ENCODE assay signal across 26 cellular contexts in the genomic region with DNA sequence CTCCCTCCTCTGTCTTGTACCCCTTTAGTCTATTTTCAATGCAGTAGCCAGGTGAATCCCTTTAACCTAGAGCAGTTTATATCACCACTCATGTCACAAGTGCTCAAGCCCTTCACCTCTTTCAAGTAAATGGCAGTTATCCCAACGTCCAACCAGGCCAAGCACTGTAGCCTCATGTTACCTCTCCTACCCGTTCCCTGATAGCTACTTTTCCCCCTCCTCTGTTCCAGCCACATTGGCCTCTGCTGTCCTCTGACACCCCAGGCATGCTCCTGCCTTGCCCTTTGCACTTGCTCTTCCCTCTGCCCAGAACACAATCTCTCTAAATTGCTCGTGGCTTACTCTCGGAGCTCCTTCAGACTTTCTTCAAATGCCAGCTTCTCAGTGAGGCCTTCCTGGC.
"Had no signal": no experiment of that assay in that cellular context is flagged by ENCODE, and none has a peak within 500 bp of the region (broad histone marks: within the 10 kb centered on the region; RNA-seq: fewer than 3 reads in every experiment).

No MANE protein-coding gene starts in this region.

- DNase-seq: activated CD4-positive, alpha-beta memory T cell treated with anti-CD3 and anti-CD28 coated beads for 36 hours; activated CD4-positive, alpha-beta T cell treated with anti-CD3 and anti-CD28 coated beads, Interleukin-2, amount 10 ng/mL, durations not matched to agents 24 days and 14 days; activated CD4-positive, CD25-positive, alpha-beta regulatory T cell treated with anti-CD3 and anti-CD28 coated beads, Interleukin-2, amount 50 U/mL, for 72 hours; activated CD8-positive, alpha-beta memory T cell treated with anti-CD3 and anti-CD28 coated beads, Interleukin-2, amount 50 U/mL, for 4 hours; activated effector memory CD4-positive, alpha-beta T cell treated with anti-CD3 and anti-CD28 coated beads, Interleukin-2, amount 50 U/mL, for 16 hours; activated naive CD4-positive, alpha-beta T cell treated with anti-CD3 and anti-CD28 coated beads for 36 hours; activated naive CD8-positive, alpha-beta T cell treated with anti-CD3 and anti-CD28 coated beads for 36 hours; activated T-cell treated with anti-CD3 and anti-CD28 coated beads, Interleukin-2, amount 50 U/mL, for 1 hour; adrenal gland; aorta; body of pancreas; cerebellar nuclear complex; colonic mucosa; dorsolateral prefrontal cortex; effector memory CD4-positive, alpha-beta T cell; kidney glomerular epithelial cell; mammary epithelial cell; nephron progenitor cell; ovary; stimulated activated CD4-positive, alpha-beta T cell treated with anti-CD3 and anti-CD28 coated beads, Interleukin-4, amount 100 ng/mL, for 1 hour; T-helper 2 cell; thyroid gland had no signal

- H3K36me3 ChIP-seq: adrenal gland, colonic mucosa, neutrophil, ovary, prostate gland, thyroid gland had no signal

- H3K4me1 Mint-ChIP-seq: activated CD4-positive, alpha-beta T cell treated with anti-CD3 and anti-CD28 coated beads, Interleukin-2, amount 10 ng/mL, durations not matched to agents 24 days and 14 days; activated naive CD8-positive, alpha-beta T cell treated with anti-CD3 and anti-CD28 coated beads for 36 hours; nephron progenitor cell had no signal

- H3K36me3 Mint-ChIP-seq: activated CD4-positive, alpha-beta memory T cell treated with anti-CD3 and anti-CD28 coated beads for 36 hours; activated naive CD8-positive, alpha-beta T cell treated with anti-CD3 and anti-CD28 coated beads for 36 hours had no signal

- H3K9me3 Mint-ChIP-seq: activated CD4-positive, alpha-beta memory T cell treated with anti-CD3 and anti-CD28 coated beads for 36 hours; activated CD4-positive, alpha-beta T cell treated with anti-CD3 and anti-CD28 coated beads, Interleukin-2, amount 10 ng/mL, durations not matched to agents 24 days and 14 days; activated naive CD4-positive, alpha-beta T cell treated with anti-CD3 and anti-CD28 coated beads for 36 hours; activated naive CD8-positive, alpha-beta T cell treated with anti-CD3 and anti-CD28 coated beads for 36 hours; activated T-helper 1 cell treated with anti-CD3 and anti-CD28 coated beads, Interleukin-12 subunit alpha, Interleukin-12 subunit beta, Interleukin-2, Interleukin-4 antibody, amounts not matched to agents 30 ng/mL and 10 ng/mL and 1 ng/mL, durations not matched to agents 14 hours and 24 hours and 36 hours; nephron progenitor cell; stimulated activated naive CD8-positive, alpha-beta T cell treated with anti-CD3 and anti-CD28 coated beads, Interleukin-15, Interleukin-2, amounts not matched to agents 100 ng/mL and 50 ng/mL, for 24 hours had no signal

- H3K27ac Mint-ChIP-seq: activated CD4-positive, alpha-beta memory T cell treated with anti-CD3 and anti-CD28 coated beads for 36 hours; activated CD4-positive, alpha-beta T cell treated with anti-CD3 and anti-CD28 coated beads, Interleukin-2, amount 10 ng/mL, durations not matched to agents 24 days and 14 days; activated naive CD4-positive, alpha-beta T cell treated with anti-CD3 and anti-CD28 coated beads for 36 hours; activated naive CD8-positive, alpha-beta T cell treated with anti-CD3 and anti-CD28 coated beads for 36 hours; activated T-helper 1 cell treated with anti-CD3 and anti-CD28 coated beads, Interleukin-12 subunit alpha, Interleukin-12 subunit beta, Interleukin-2, Interleukin-4 antibody, amounts not matched to agents 30 ng/mL and 10 ng/mL and 1 ng/mL, durations not matched to agents 14 hours and 24 hours and 36 hours; nephron progenitor cell; stimulated activated naive CD8-positive, alpha-beta T cell treated with anti-CD3 and anti-CD28 coated beads, Interleukin-15, Interleukin-2, amounts not matched to agents 100 ng/mL and 50 ng/mL, for 24 hours had no signal

- H3K4me3 Mint-ChIP-seq: activated CD4-positive, alpha-beta memory T cell treated with anti-CD3 and anti-CD28 coated beads for 36 hours; activated CD4-positive, alpha-beta T cell treated with anti-CD3 and anti-CD28 coated beads, Interleukin-2, amount 10 ng/mL, durations not matched to agents 24 days and 14 days; activated naive CD4-positive, alpha-beta T cell treated with anti-CD3 and anti-CD28 coated beads for 36 hours; activated naive CD8-positive, alpha-beta T cell treated with anti-CD3 and anti-CD28 coated beads for 36 hours; activated T-helper 1 cell treated with anti-CD3 and anti-CD28 coated beads, Interleukin-12 subunit alpha, Interleukin-12 subunit beta, Interleukin-2, Interleukin-4 antibody, amounts not matched to agents 30 ng/mL and 10 ng/mL and 1 ng/mL, durations not matched to agents 14 hours and 24 hours and 36 hours; nephron progenitor cell; stimulated activated naive CD8-positive, alpha-beta T cell treated with anti-CD3 and anti-CD28 coated beads, Interleukin-15, Interleukin-2, amounts not matched to agents 100 ng/mL and 50 ng/mL, for 24 hours had no signal

- H3K27me3 Mint-ChIP-seq: activated CD4-positive, alpha-beta T cell treated with anti-CD3 and anti-CD28 coated beads, Interleukin-2, amount 10 ng/mL, durations not matched to agents 24 days and 14 days; stimulated activated naive CD8-positive, alpha-beta T cell treated with anti-CD3 and anti-CD28 coated beads, Interleukin-15, Interleukin-2, amounts not matched to agents 100 ng/mL and 50 ng/mL, for 24 hours had no signal

- H3K27ac ChIP-seq: adrenal gland, body of pancreas, colonic mucosa, neutrophil, ovary, prostate gland, thyroid gland had no signal

- H3K9me3 ChIP-seq: adrenal gland, body of pancreas, colonic mucosa, neutrophil, ovary, prostate gland, thyroid gland had no signal

- H3K27me3 ChIP-seq: adrenal gland, body of pancreas, colonic mucosa, dorsolateral prefrontal cortex, neutrophil, ovary, thyroid gland had no signal

- H3K4me1 ChIP-seq: adrenal gland, colonic mucosa, prostate gland had no signal

- ATAC-seq: body of pancreas had no signal

- H3K4me3 ChIP-seq: adrenal gland, body of pancreas, colonic mucosa, dorsolateral prefrontal cortex, ovary, prostate gland, thyroid gland had no signal
